In genomic region chr3:66998075-66998898, GRCh38 we compare ENCODE assay signal across 1 cellular context.
TF ChIP-seq lines count a peak whose summit lies in the region.

TSS of gene KBTBD8 (plus strand) at chr3:66998307. CDS start at chr3:66998356, 49 bp downstream.

TF ChIP-seq in K562, 482 proteins besides CTCF, POLR2A, EP300 and RAD21 (continued from another document and continues in another):
- no peak for TF ChIP-seq LEF1 (IDR thresholded peaks at IDR 0.05)
- no peak for TF ChIP-seq BRD4 (IDR thresholded peaks at IDR 0.05)
- TF ChIP-seq CBFB (CRISPR knock-in tag; IDR thresholded peaks at IDR 0.05) = no peak
- TF ChIP-seq ZNF24 (IDR thresholded peaks at IDR 0.05) = no peak
- peak; percentile 73 for TF ChIP-seq FOS (IDR thresholded peaks at IDR 0.05; ENCODE audit: extremely low read depth, insufficient read length)
- no peak for TF ChIP-seq THRB (CRISPR knock-in tag; conservative IDR thresholded peaks at IDR 0.05)
- no peak for TF ChIP-seq ZNF76 (CRISPR knock-in tag; IDR thresholded peaks at IDR 0.05; ENCODE audit: borderline replicate concordance)
- TF ChIP-seq GMEB1 (CRISPR knock-in tag; IDR thresholded peaks at IDR 0.05) = no peak
- TF ChIP-seq CBFA2T3 (IDR thresholded peaks at IDR 0.05) = 0 out of 2 replicates have a peak, but pooled peaks have one; percentile 5
- TF ChIP-seq HDGF (IDR thresholded peaks at IDR 0.05) = no peak
- no peak for TF ChIP-seq ZFP36 (IDR thresholded peaks at IDR 0.05; ENCODE audit: low read depth, low read length, partially characterized antibody)
- no peak for TF ChIP-seq ETV6 (IDR thresholded peaks at IDR 0.05; ENCODE audit: borderline replicate concordance in 1 of 2, low read depth in 2 of 2, low read length in 1 of 2)
- TF ChIP-seq ETV6 (CRISPR knock-in tag; IDR thresholded peaks at IDR 0.05; ENCODE audit: borderline replicate concordance) = no peak
- TF ChIP-seq IRF1 (CRISPR knock-in tag; IDR thresholded peaks at IDR 0.05; ENCODE audit: borderline replicate concordance) = no peak
- TF ChIP-seq ZNF655 (CRISPR knock-in tag; IDR thresholded peaks at IDR 0.05) = no peak
- no peak for TF ChIP-seq ZHX1 (conservative IDR thresholded peaks at IDR 0.05; ENCODE audit: low read length)
- TF ChIP-seq BRF1 (IDR thresholded peaks at IDR 0.05; ENCODE audit: borderline replicate concordance, extremely low read depth, insufficient read length) = no peak
- TF ChIP-seq ZNF354B (CRISPR knock-in tag; IDR thresholded peaks at IDR 0.05) = no peak
- no peak for TF ChIP-seq RBM39 (optimal IDR thresholded peaks at IDR 0.05; ENCODE audit: low read depth, low read length)
- TF ChIP-seq RBM17 (IDR thresholded peaks at IDR 0.05; ENCODE audit: borderline replicate concordance, low read depth, low read length) = no peak
- no peak for TF ChIP-seq NR4A1 (CRISPR knock-in tag; IDR thresholded peaks at IDR 0.05)
- no peak for TF ChIP-seq NR4A1 (tag; IDR thresholded peaks at IDR 0.05)
- no peak for TF ChIP-seq ZBTB49 (CRISPR knock-in tag; IDR thresholded peaks at IDR 0.05; ENCODE audit: borderline replicate concordance)
- peak; percentile 77 for TF ChIP-seq PHF20 (IDR thresholded peaks at IDR 0.05; ENCODE audit: partially characterized antibody)
- TF ChIP-seq RBFOX2 (IDR thresholded peaks at IDR 0.05; ENCODE audit: low read depth, low read length) = peak; percentile 88
- TF ChIP-seq NFE2L1 (tag; IDR thresholded peaks at IDR 0.05; ENCODE audit: borderline replicate concordance, low read depth) = no peak
- TF ChIP-seq HLTF (IDR thresholded peaks at IDR 0.05) = peak; percentile 26; the same call in 1 of the 2 replicates
- TF ChIP-seq ZKSCAN1 (IDR thresholded peaks at IDR 0.05; ENCODE audit: low read depth, low read length) = no peak
- no peak for TF ChIP-seq ESRRA (IDR thresholded peaks at IDR 0.05; ENCODE audit: borderline replicate concordance, low read depth)
- TF ChIP-seq ZNF584 (CRISPR knock-in tag; IDR thresholded peaks at IDR 0.05; ENCODE audit: low read depth) = no peak
- TF ChIP-seq POLR2AphosphoS2 (IDR thresholded peaks at IDR 0.05; ENCODE audit: low read length) = no peak
- no peak for TF ChIP-seq ZZZ3 (IDR thresholded peaks at IDR 0.05)
- TF ChIP-seq THAP7 (CRISPR knock-in tag; IDR thresholded peaks at IDR 0.05) = no peak
- TF ChIP-seq JUNB (CRISPR knock-in tag; conservative IDR thresholded peaks at IDR 0.05) = no peak
- TF ChIP-seq ZNF324 (CRISPR knock-in tag; IDR thresholded peaks at IDR 0.05) = no peak
- peak; percentile 66; the same call in 1 of the 2 replicates for TF ChIP-seq CREB3L1 (IDR thresholded peaks at IDR 0.05; ENCODE audit: borderline replicate concordance, low read depth)
- no peak for TF ChIP-seq CREBBP (IDR thresholded peaks at IDR 0.05; ENCODE audit: low read depth, low read length)
- no peak for TF ChIP-seq ZNF146 (CRISPR knock-in tag; IDR thresholded peaks at IDR 0.05; ENCODE audit: unreplicated experiment)
- TF ChIP-seq ZBTB2 (IDR thresholded peaks at IDR 0.05) = no peak
- TF ChIP-seq STAT6 (CRISPR knock-in tag; IDR thresholded peaks at IDR 0.05) = no peak
- TF ChIP-seq CGGBP1 (CRISPR knock-in tag; IDR thresholded peaks at IDR 0.05) = no peak
- peak; percentile 67 for TF ChIP-seq GABPA (tag; conservative IDR thresholded peaks at IDR 0.05; ENCODE audit: low read depth)
- no peak for TF ChIP-seq ZNF408 (CRISPR knock-in tag; IDR thresholded peaks at IDR 0.05; ENCODE audit: low read depth)
- no peak for TF ChIP-seq PML (IDR thresholded peaks at IDR 0.05; ENCODE audit: low read length)
- peak; percentile 16 for TF ChIP-seq HMGN3 (IDR thresholded peaks at IDR 0.05; ENCODE audit: borderline replicate concordance, extremely low read depth, insufficient read length, low read depth, low read length)
- TF ChIP-seq KDM1A (IDR thresholded peaks at IDR 0.05) = peak in 1 of 2 experiments; percentile 41; a peak in 1 of 4 replicates
- no peak for TF ChIP-seq FOXM1 (IDR thresholded peaks at IDR 0.05; ENCODE audit: low read depth)
- TF ChIP-seq FOXM1 (CRISPR knock-in tag; IDR thresholded peaks at IDR 0.05; ENCODE audit: low read depth) = no peak
